8 cellular contexts compared by ENCODE assay signal in the genomic region with DNA sequence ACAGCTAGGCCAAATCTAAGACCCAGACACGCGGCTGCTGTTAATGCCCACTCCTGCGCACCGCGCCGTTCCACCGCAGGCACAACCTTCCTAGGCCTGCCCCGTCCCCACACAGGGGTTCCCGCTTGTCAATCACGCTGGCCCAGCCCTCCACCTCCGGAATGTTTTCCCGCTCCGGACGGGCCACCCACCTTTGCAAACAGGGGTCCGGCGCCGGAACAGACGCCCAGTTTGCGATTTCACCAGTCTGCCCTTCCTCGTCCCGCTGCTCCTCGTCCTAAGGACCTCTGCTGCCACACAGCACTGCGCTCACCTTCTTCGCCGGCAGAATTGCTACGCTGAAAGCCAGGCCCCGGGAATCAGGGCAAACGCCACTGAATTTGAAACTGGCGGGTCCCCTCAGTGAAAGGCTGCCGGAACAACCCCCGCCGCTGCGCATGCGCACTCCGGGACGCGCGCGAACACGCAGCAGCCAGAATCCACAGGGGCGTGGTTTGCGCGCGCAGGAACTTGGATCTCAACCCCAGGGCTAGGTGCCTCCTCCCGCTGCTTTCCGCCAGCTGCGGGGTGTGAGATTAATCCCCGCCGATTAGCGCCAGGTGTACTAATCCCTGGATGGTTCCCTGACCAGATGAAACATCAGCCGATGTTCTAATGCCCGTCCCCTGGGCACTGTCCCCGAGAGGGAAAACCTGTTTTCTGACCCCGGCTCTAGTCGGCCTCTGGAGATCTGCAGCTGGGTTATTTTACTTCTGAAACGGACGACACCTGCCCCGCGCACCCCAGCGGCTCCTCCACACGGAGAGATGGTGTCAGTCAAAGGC.
A peak's percentile ranks its signal among the peaks of the same experiment; 100 is the strongest.
DNase-seq lines count a peak whose midpoint lies in the region; ATAC-seq and TF ChIP-seq lines count a peak whose summit lies in the region.
"Not testable (repeated sequence)": the region's sequence is repeated elsewhere in the genome, so short reads cannot be mapped to it uniquely, and the experiment has no call there.

No MANE protein-coding gene starts in this region.

- H3K4me3 ChIP-seq in esophagus muscularis mucosa (peak overlapping the region; percentile 62 to 76 (median 63)), muscle layer of duodenum (ENCODE audit: low read depth in 1 of 2, low read length in 2 of 2) (peak overlapping the region; percentile 52 to 75)

- peak overlapping the region in 3 of 4 donors; percentile 18 to 54 (median 35) for H3K27ac ChIP-seq in esophagus muscularis mucosa (replicated peaks in 1 of 4)
- not testable (repeated sequence) for H3K27ac ChIP-seq in muscle layer of duodenum (ENCODE audit: low read length)

- WGBS in esophagus muscularis mucosa: under 1% methylated on average over 54 of the region's 61 CpGs

- intact Hi-C loops in esophagus muscularis mucosa (cut with DNase I): not testable (repeated sequence)

- ATAC-seq in GM21619 (IDR thresholded peaks at IDR 0.05; ENCODE audit: unreplicated experiment): peak; percentile 70

- DNase-seq in DMS53 (lab: John Stamatoyannopoulos, UW): peak; percentile 97
- DNase-seq in OCI-M1 (lab: John Stamatoyannopoulos, UW): peak; percentile 94
- DNase-seq in activated T-cell treated with anti-CD3 and anti-CD28 coated beads for 48 hours (ENCODE audit: low read depth): peak; percentile 87
- peak; percentile 94 for DNase-seq in esophagus muscularis mucosa (ENCODE audit: extremely low spot score)
- DNase-seq in stimulated activated CD8-positive, alpha-beta memory T cell treated with anti-CD3 and anti-CD28 coated beads, Interleukin-4, amount 100 ng/mL, for 48 hours: peak; percentile 93

- H3K27me3 ChIP-seq in esophagus muscularis mucosa; muscle layer of duodenum (ENCODE audit: low read depth, low read length): not testable (repeated sequence)

- not testable (repeated sequence) for H3K9me3 ChIP-seq in esophagus muscularis mucosa; muscle layer of duodenum (ENCODE audit: control insufficient read depth in 1 of 2, low read length in 2 of 2)

- not testable (repeated sequence) for TF ChIP-seq CTCF in esophagus muscularis mucosa (IDR thresholded peaks at IDR 0.05)

- not testable (repeated sequence) for TF ChIP-seq POLR2A in esophagus muscularis mucosa (IDR thresholded peaks at IDR 0.05; ENCODE audit: low read depth)

- TF ChIP-seq EP300 in Ishikawa (IDR thresholded peaks at IDR 0.05; ENCODE audit: borderline replicate concordance); esophagus muscularis mucosa (IDR thresholded peaks at IDR 0.05): not testable (repeated sequence)

- H3K36me3 ChIP-seq in esophagus muscularis mucosa; muscle layer of duodenum (ENCODE audit: control insufficient read depth in 1 of 2, insufficient read depth in 2 of 2, low read length in 2 of 2): not testable (repeated sequence)

- peaks cover 0 to 16% (median 9%) of the 10 kb centered on the region in 4 donors for H3K4me1 ChIP-seq in esophagus muscularis mucosa
- H3K4me1 ChIP-seq in muscle layer of duodenum (ENCODE audit: control insufficient read depth in 1 of 2, insufficient read depth in 2 of 2, low read length in 2 of 2): not testable (repeated sequence)

- TF ChIP-seq RAD21 in Ishikawa (IDR thresholded peaks at IDR 0.05; ENCODE audit: low read depth): not testable (repeated sequence)

TF ChIP-seq in Ishikawa, 13 proteins besides CTCF, POLR2A, EP300 and RAD21:
- TF ChIP-seq TAF1 (IDR thresholded peaks at IDR 0.05; ENCODE audit: low read depth) (peak; percentile 60; the same call in 1 of the 2 replicates), TCF12 (IDR thresholded peaks at IDR 0.05; ENCODE audit: low read depth) (peak; percentile 33; the same call in 1 of the 2 replicates), FOXM1 (IDR thresholded peaks at IDR 0.05; ENCODE audit: borderline replicate concordance, low read depth) (0 out of 2 replicates have a peak, but pooled peaks have one; percentile 33)
- TF ChIP-seq, protein P1, sequence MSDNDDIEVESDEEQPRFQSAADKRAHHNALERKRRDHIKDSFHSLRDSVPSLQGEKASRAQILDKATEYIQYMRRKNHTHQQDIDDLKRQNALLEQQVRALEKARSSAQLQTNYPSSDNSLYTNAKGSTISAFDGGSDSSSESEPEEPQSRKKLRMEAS (IDR thresholded peaks at IDR 0.05): peak; percentile 45
TF ChIP-seq in Ishikawa: peak in this region for 4; not testable (repeated sequence) for 9.
